ENCODE assay signal across 1 cellular context in the genomic region with DNA sequence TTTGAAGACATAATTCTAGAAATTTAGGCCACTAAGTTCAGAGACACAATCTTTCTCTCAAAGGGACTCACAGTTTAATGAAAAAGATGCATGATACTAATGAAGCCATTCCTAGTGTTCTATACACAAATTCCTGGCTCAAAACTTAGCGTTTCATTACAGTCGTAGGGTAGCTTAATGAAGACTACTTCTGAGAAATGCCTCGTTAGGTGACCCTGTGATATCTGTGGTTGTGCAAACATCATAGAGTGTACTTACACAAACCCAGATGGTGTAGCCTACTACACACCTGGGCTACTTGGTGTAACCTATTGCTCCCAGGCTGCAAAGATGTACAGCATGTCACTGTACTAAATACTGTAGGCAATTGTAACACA.
TF ChIP-seq lines count a peak whose summit lies in the region.

No MANE protein-coding gene starts in this region.

TF ChIP-seq in IMR-90, 13 proteins besides CTCF, POLR2A, EP300 and RAD21:
- no peak for TF ChIP-seq MXI1 (IDR thresholded peaks at IDR 0.05; ENCODE audit: borderline replicate concordance, low read depth, low read length)
- no peak for TF ChIP-seq RFX5 (IDR thresholded peaks at IDR 0.05; ENCODE audit: low read depth, low read length)
- TF ChIP-seq CEBPB (IDR thresholded peaks at IDR 0.05; ENCODE audit: low read depth, low read length): no peak
- TF ChIP-seq, protein P1, sequence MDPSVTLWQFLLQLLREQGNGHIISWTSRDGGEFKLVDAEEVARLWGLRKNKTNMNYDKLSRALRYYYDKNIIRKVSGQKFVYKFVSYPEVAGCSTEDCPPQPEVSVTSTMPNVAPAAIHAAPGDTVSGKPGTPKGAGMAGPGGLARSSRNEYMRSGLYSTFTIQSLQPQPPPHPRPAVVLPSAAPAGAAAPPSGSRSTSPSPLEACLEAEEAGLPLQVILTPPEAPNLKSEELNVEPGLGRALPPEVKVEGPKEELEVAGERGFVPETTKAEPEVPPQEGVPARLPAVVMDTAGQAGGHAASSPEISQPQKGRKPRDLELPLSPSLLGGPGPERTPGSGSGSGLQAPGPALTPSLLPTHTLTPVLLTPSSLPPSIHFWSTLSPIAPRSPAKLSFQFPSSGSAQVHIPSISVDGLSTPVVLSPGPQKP (IDR thresholded peaks at IDR 0.05; ENCODE audit: borderline replicate concordance, low read depth, low read length): no peak
- TF ChIP-seq MAFK (IDR thresholded peaks at IDR 0.05; ENCODE audit: low read depth, low read length): no peak
- TF ChIP-seq, protein P2, sequence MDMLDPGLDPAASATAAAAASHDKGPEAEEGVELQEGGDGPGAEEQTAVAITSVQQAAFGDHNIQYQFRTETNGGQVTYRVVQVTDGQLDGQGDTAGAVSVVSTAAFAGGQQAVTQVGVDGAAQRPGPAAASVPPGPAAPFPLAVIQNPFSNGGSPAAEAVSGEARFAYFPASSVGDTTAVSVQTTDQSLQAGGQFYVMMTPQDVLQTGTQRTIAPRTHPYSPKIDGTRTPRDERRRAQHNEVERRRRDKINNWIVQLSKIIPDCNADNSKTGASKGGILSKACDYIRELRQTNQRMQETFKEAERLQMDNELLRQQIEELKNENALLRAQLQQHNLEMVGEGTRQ (IDR thresholded peaks at IDR 0.05; ENCODE audit: low read depth, low read length): no peak
- no peak for TF ChIP-seq SMC3 (IDR thresholded peaks at IDR 0.05; ENCODE audit: low read depth, low read length)
- no peak for TF ChIP-seq CHD1 (IDR thresholded peaks at IDR 0.05; ENCODE audit: low read depth, low read length)
- TF ChIP-seq RCOR1 (IDR thresholded peaks at IDR 0.05; ENCODE audit: insufficient replicate concordance, low read length): no peak
- no peak for TF ChIP-seq NFE2L2 (IDR thresholded peaks at IDR 0.05; ENCODE audit: low read depth, low read length)
- no peak for TF ChIP-seq BHLHE40 (IDR thresholded peaks at IDR 0.05; ENCODE audit: low read depth, low read length)
- no peak for TF ChIP-seq FOS (IDR thresholded peaks at IDR 0.05; ENCODE audit: low read depth, low read length)
- TF ChIP-seq MAZ (IDR thresholded peaks at IDR 0.05; ENCODE audit: borderline replicate concordance, low read depth, low read length): no peak
